Comparison of ENCODE assay signal across 14 cellular contexts in the genomic region with DNA sequence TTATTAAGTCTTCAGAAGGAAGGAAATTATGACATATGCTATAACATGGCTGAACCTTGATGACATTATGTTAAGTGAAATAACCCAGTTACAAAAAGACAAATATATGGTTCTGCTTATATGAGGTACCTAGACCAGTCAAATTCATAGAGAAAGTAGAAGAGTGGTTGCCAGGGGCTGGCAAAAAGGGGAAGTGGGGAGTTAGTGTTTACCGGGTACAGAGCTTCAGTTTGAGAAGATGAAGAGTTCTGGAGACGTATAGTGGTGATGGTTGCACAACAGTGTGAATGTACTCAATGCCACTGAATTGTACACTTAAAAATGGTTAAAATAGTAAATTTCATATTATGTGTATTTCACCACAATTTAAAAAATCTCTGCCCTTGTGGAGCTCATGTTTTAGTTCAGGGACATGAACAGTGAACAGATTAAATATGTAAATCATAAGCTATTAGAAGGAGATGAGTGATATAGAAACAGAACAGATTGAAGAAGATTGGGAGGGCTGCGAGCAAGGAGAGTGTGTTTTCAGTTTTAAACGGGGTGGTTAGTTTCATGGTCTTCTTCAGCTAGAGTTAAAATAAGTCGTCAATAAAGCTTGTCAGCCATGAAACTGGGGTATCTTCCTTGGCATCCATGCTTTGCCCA.
DNase-seq lines count a peak whose midpoint lies in the region; ATAC-seq and TF ChIP-seq lines count a peak whose summit lies in the region.
"Had no signal": no experiment of that assay in that cellular context is flagged by ENCODE, and none has a peak within 500 bp of the region (broad histone marks: within the 10 kb centered on the region; RNA-seq: fewer than 3 reads in every experiment).

No MANE protein-coding gene starts in this region.

- 62 to 83% methylated on average over 2 to 5 of the region's 5 CpGs for WGBS in transverse colon (ENCODE audit: low coverage in 1 of 2), 2 donors

- H3K36me3 ChIP-seq in transverse colon (no peaks in the 10 kb centered on the region), left lung (no peaks in the 10 kb centered on the region)
- H3K36me3 ChIP-seq: spleen, thyroid gland had no signal

- ATAC-seq in GM19035 (IDR thresholded peaks at IDR 0.05; ENCODE audit: unreplicated experiment) = peak; percentile 65
- peak; percentile 50 for ATAC-seq in HG02852 (IDR thresholded peaks at IDR 0.05; ENCODE audit: unreplicated experiment)
- peak; percentile 94 for ATAC-seq in memory B cell (ENCODE audit: low read depth)
- no peak for ATAC-seq in left lung
- ATAC-seq: activated naive CD4-positive, alpha-beta T cell treated with anti-CD3 and anti-CD28 coated beads, Interleukin-2, amount 50 U/mL, for 72 hours had no signal

- no peaks in the 10 kb centered on the region for H3K27me3 Mint-ChIP-seq in memory B cell

- in situ Hi-C loops in transverse colon (cut with MboI; ENCODE audit: low pct_ligation_motif_present in 1 of 4, low pct_unique_long_range_greater_than_20kb in 1 of 4, low sequenced_read_pairs in 3 of 4) = no loop called here

- H3K4me3 Mint-ChIP-seq in memory B cell = peak overlapping the region; percentile 33

- H3K9me3 Mint-ChIP-seq in memory B cell = no peaks in the 10 kb centered on the region

- H3K4me1 Mint-ChIP-seq in memory B cell = peaks cover 26% of the 10 kb centered on the region

- H3K27ac ChIP-seq in transverse colon (no peak overlapping the region), left lung (no peak overlapping the region)
- H3K27ac ChIP-seq: thyroid gland had no signal

- peaks cover 2 to 11% (median 5%) of the 10 kb centered on the region in 4 donors for H3K4me1 ChIP-seq in transverse colon
- peaks cover 8 to 19% of the 10 kb centered on the region in 2 donors for H3K4me1 ChIP-seq in left lung

- H3K27me3 ChIP-seq in transverse colon (no peaks in the 10 kb centered on the region), left lung (no peaks in the 10 kb centered on the region)
- H3K27me3 ChIP-seq: spleen, thyroid gland had no signal

- peak overlapping the region; percentile 28 for H3K27ac Mint-ChIP-seq in memory B cell
- H3K27ac Mint-ChIP-seq: activated naive CD4-positive, alpha-beta T cell treated with anti-CD3 and anti-CD28 coated beads, Interleukin-2, amount 50 U/mL, for 72 hours had no signal

- H3K36me3 Mint-ChIP-seq in memory B cell = peaks cover 3% of the 10 kb centered on the region

- DNase-seq in Kasumi-1 (lab: John Stamatoyannopoulos, UW) = peak; percentile 84 to 90
- peak in 1 of 2 donors; percentile 48 for DNase-seq in memory B cell (ENCODE audit: low spot score in 2 of 2)
- DNase-seq in NCI-H2171 treated with DMSO at 0.1 percent for 48 hours (lab: John Stamatoyannopoulos, UW) = no peak
- no peak for DNase-seq in kidney tubule cell (ENCODE audit: low spot score)
- no peak for DNase-seq in transverse colon
- DNase-seq in left lung = no peak
- DNase-seq: EL, left cardiac atrium, NCI-H524, spleen had no signal

- intact Hi-C loops in transverse colon (cut with DNase I; ENCODE audit: low total_unique reads) = no loop called here
- intact Hi-C loops in left lung (cut with DNase I) = no loop called here

- no peak overlapping the region for H3K4me3 ChIP-seq in transverse colon
- H3K4me3 ChIP-seq in left lung = no peak overlapping the region
- H3K4me3 ChIP-seq: thyroid gland had no signal

- TF ChIP-seq CTCF in transverse colon (IDR thresholded peaks at IDR 0.05) = no peak
- no peak for TF ChIP-seq CTCF in left lung (IDR thresholded peaks at IDR 0.05)

- no peak for TF ChIP-seq EP300 in transverse colon (IDR thresholded peaks at IDR 0.05; ENCODE audit: low read depth)

- TF ChIP-seq POLR2A in transverse colon (IDR thresholded peaks at IDR 0.05) = no peak

- H3K9me3 ChIP-seq in transverse colon = no peaks in the 10 kb centered on the region
- no peaks in the 10 kb centered on the region for H3K9me3 ChIP-seq in left lung
- H3K9me3 ChIP-seq: spleen, thyroid gland had no signal

Comparison
In these comparisons a context has a peak if more than half of its experiments do, and no peak if none do; other contexts are left out.
1. DNase-seq: peak in Kasumi-1 (2 of 2); none in NCI-H2171 treated with DMSO at 0.1 percent for 48 hours (single experiment), kidney tubule cell (single experiment), transverse colon (single experiment) and left lung (0 of 2).